In the genomic region with DNA sequence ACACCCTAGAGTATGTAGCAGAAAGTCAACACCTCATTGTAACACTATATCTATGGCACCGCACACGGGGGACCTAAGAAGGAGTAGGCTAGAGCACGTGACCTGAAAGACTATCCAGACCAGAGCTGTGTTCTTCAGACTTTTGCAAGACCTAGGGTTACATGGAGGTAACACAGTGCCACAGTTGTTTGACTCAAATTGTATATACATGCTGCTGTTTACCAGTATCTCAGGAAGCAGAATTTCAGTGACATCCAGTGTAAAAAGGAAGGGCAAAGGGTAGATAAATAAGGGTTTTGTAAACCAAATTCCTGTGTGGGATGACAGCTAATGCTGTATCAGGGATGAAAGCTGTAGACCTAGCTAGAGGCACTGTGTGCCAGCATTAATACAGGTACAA, we compare ENCODE assay signal across 1 cellular context.
TF ChIP-seq lines count a peak whose summit lies in the region.

No MANE protein-coding gene starts in this region.

TF ChIP-seq in K562, 482 proteins besides CTCF, POLR2A, EP300 and RAD21:
- TF ChIP-seq, protein P1, sequence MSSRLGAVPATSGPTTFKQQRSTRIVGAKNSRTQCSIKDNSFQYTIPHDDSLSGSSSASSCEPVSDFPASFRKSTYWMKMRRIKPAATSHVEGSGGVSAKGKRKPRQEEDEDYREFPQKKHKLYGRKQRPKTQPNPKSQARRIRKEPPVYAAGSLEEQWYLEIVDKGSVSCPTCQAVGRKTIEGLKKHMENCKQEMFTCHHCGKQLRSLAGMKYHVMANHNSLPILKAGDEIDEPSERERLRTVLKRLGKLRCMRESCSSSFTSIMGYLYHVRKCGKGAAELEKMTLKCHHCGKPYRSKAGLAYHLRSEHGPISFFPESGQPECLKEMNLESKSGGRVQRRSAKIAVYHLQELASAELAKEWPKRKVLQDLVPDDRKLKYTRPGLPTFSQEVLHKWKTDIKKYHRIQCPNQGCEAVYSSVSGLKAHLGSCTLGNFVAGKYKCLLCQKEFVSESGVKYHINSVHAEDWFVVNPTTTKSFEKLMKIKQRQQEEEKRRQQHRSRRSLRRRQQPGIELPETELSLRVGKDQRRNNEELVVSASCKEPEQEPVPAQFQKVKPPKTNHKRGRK (tag; IDR thresholded peaks at IDR 0.05) = no peak
- TF ChIP-seq, protein P2, sequence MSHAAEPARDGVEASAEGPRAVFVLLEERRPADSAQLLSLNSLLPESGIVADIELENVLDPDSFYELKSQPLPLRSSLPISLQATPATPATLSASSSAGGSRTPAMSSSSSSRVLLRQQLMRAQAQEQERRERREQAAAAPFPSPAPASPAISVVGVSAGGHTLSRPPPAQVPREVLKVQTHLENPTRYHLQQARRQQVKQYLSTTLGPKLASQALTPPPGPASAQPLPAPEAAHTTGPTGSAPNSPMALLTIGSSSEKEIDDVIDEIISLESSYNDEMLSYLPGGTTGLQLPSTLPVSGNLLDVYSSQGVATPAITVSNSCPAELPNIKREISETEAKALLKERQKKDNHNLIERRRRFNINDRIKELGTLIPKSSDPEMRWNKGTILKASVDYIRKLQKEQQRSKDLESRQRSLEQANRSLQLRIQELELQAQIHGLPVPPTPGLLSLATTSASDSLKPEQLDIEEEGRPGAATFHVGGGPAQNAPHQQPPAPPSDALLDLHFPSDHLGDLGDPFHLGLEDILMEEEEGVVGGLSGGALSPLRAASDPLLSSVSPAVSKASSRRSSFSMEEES (CRISPR knock-in tag; IDR thresholded peaks at IDR 0.05) = 0 out of 2 replicates have a peak, but pooled peaks have one; percentile 16
